ENCODE assay signal across 8 cellular contexts in the genomic region with DNA sequence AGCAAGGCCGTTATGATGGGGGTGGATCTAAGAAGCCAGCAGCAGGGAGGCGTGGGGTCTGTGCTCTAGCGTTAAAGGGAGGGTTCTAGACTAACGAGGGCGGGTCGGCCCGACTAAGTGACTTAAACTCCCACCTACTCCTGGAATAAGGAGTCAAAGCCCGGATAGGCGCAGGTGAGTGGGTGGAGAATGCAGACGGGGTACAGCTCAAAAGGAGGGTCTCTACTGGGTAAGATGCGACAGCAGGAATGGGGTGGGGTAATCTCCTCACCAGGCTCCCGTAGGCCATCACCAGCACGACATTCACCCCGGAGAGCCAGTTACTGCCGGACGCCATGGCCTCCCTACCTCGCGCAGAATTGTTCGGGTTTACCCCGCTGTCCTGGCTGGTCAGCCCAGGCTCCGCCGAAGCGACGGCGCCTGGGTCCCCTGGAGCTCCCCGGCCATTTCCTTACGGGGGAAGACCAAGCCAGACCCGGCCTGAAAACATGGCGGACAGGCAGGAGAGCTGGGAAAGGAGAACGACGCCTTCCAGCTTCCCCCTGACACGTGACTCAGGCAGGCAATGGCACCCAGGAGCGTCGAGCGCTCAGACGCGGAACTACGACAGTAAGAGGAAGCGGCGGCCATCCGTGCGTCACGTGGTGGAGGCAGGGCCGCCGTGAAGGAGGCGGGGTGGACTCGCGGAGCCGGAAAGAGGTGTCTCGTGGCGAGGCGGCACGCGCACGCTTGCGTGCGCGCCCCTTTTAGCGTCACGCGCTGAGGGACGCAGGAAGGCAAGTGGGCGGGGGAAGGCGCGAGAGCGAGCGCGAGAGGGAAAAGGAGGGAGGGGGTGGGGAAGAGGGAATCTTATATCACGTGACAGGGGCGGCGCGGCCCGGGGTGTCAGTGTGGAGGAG. TPM values are rescaled to one million over a fixed set of nuclear protein-coding genes. Genes with fewer than 3 reads are reported as not detected.
DNase-seq lines count a peak whose midpoint lies in the region; ATAC-seq and TF ChIP-seq lines count a peak whose summit lies in the region.

A gene with protein sequence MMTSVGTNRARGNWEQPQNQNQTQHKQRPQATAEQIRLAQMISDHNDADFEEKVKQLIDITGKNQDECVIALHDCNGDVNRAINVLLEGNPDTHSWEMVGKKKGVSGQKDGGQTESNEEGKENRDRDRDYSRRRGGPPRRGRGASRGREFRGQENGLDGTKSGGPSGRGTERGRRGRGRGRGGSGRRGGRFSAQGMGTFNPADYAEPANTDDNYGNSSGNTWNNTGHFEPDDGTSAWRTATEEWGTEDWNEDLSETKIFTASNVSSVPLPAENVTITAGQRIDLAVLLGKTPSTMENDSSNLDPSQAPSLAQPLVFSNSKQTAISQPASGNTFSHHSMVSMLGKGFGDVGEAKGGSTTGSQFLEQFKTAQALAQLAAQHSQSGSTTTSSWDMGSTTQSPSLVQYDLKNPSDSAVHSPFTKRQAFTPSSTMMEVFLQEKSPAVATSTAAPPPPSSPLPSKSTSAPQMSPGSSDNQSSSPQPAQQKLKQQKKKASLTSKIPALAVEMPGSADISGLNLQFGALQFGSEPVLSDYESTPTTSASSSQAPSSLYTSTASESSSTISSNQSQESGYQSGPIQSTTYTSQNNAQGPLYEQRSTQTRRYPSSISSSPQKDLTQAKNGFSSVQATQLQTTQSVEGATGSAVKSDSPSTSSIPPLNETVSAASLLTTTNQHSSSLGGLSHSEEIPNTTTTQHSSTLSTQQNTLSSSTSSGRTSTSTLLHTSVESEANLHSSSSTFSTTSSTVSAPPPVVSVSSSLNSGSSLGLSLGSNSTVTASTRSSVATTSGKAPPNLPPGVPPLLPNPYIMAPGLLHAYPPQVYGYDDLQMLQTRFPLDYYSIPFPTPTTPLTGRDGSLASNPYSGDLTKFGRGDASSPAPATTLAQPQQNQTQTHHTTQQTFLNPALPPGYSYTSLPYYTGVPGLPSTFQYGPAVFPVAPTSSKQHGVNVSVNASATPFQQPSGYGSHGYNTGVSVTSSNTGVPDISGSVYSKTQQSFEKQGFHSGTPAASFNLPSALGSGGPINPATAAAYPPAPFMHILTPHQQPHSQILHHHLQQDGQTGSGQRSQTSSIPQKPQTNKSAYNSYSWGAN (plus strand): TSS at position 885 of the 899 bp plus-strand sequence. CDS start 4,169 bp downstream, outside the sequence.

- TF ChIP-seq CTCF in Panc1 (IDR thresholded peaks at IDR 0.05): no peak

- H3K9me3 ChIP-seq in Panc1 (ENCODE audit: control insufficient read depth, insufficient read depth, low read depth, low read length) (no peaks in the 10 kb centered on the region), esophagus (ENCODE audit: control insufficient read depth in 2 of 2, insufficient read depth in 1 of 2, low read depth in 1 of 2, low read length in 1 of 2) (no peaks in the 10 kb centered on the region), mucosa of stomach (ENCODE audit: control insufficient read depth, low read length) (no peaks in the 10 kb centered on the region)

- peak within 1 kb of the TSS; percentile 99 for H3K27ac ChIP-seq in Panc1 (ENCODE audit: low read length)
- H3K27ac ChIP-seq in esophagus (ENCODE audit: low read depth in 2 of 2, low read length in 1 of 2): peak within 1 kb of the TSS; percentile 98 to 99

- H3K4me1 ChIP-seq in Panc1 (ENCODE audit: control insufficient read depth, insufficient read depth, low read length) (peaks cover 29% of the 10 kb centered on the region), esophagus (ENCODE audit: control insufficient read depth in 2 of 2, insufficient read depth in 2 of 2, low read length in 1 of 2) (peaks cover 0 to 2% of the 10 kb centered on the region in 2 donors), mucosa of stomach (ENCODE audit: control insufficient read depth, insufficient read depth, low read length) (peaks cover 17% of the 10 kb centered on the region)

- intact Hi-C loops in Panc1 (cut with micrococcal nuclease; ENCODE audit: unreplicated experiment): no loop called here

- peaks cover 3% of the 10 kb centered on the region for H3K9me3 Mint-ChIP-seq in activated T-cell treated with anti-CD3 and anti-CD28 coated beads, Interleukin-2, amount 50 U/mL, for 4 hours

- H3K4me3 ChIP-seq in Panc1 (ENCODE audit: low read depth in 2 of 2, low read length in 2 of 2) (peak within 1 kb of the TSS; percentile 89 to 99), esophagus (ENCODE audit: low read depth in 1 of 2, low read length in 2 of 2) (peak within 1 kb of the TSS; percentile 89 to 99), mucosa of stomach (ENCODE audit: low read length) (peak within 1 kb of the TSS; percentile 99)

- peak within 1 kb of the TSS; percentile 97 for H3K4me3 Mint-ChIP-seq in activated T-cell treated with anti-CD3 and anti-CD28 coated beads, Interleukin-2, amount 50 U/mL, for 4 hours

- ATAC-seq in GM21723 (IDR thresholded peaks at IDR 0.05; ENCODE audit: unreplicated experiment): peak; percentile 88
- ATAC-seq in Panc1: peak; percentile 96
- ATAC-seq in activated T-cell treated with anti-CD3 and anti-CD28 coated beads, Interleukin-2, amount 50 U/mL, for 4 hours: peak; percentile 89 to 90

- in situ Hi-C loops in Panc1 (cut with HindIII; ENCODE audit: low pct_unique_long_range_greater_than_20kb, low sequenced_read_pairs): no loop called here

- WGBS in esophagus, 2 donors: 0 to 1% methylated on average over 56 to 73 of the region's 73 CpGs

- H3K4me1 Mint-ChIP-seq in activated T-cell treated with anti-CD3 and anti-CD28 coated beads, Interleukin-2, amount 50 U/mL, for 4 hours (ENCODE audit: low read depth): peaks cover 60% of the 10 kb centered on the region

- H3K36me3 ChIP-seq in Panc1 (ENCODE audit: control insufficient read depth, insufficient read depth, low read length) (peaks cover 36% of the 10 kb centered on the region), esophagus (ENCODE audit: control insufficient read depth in 2 of 2, insufficient read depth in 2 of 2, low read length in 1 of 2) (no peaks in the 10 kb centered on the region), mucosa of stomach (ENCODE audit: control insufficient read depth, insufficient read depth, low read length) (peaks cover 12% of the 10 kb centered on the region)

- no peaks in the 10 kb centered on the region for H3K27me3 Mint-ChIP-seq in activated T-cell treated with anti-CD3 and anti-CD28 coated beads, Interleukin-2, amount 50 U/mL, for 4 hours (ENCODE audit: low read depth)

- H3K27me3 ChIP-seq in Panc1 (ENCODE audit: control insufficient read depth, insufficient read depth, low read length) (no peaks in the 10 kb centered on the region), esophagus (ENCODE audit: control insufficient read depth in 1 of 2, insufficient read depth in 2 of 2, low read length in 2 of 2) (no peaks in the 10 kb centered on the region), mucosa of stomach (ENCODE audit: control insufficient read depth, insufficient read depth, low read length) (no peaks in the 10 kb centered on the region)

- peak within 1 kb of the TSS; percentile 100 for H3K9ac ChIP-seq in mucosa of stomach (ENCODE audit: low read length)

- DNase-seq in DMS53 (lab: John Stamatoyannopoulos, UW): peak; percentile 100
- DNase-seq in KG1 (lab: John Stamatoyannopoulos, UW): peak; percentile 97
- DNase-seq in Panc1 (ENCODE audit: low read depth, low spot score): peak; percentile 95
- DNase-seq in activated T-cell treated with anti-CD3 and anti-CD28 coated beads, Interleukin-2, amount 50 U/mL, for 4 hours: peak; percentile 98
- DNase-seq in stimulated activated CD8-positive, alpha-beta memory T cell treated with anti-CD3 and anti-CD28 coated beads, Interleukin-7, amount 100 ng/mL, for 1 hour (ENCODE audit: low read depth in 2 of 2): peak; percentile 96 to 97

- BruUV-seq in Panc1 (replicated peaks; lab: Mats Ljungman, UMichigan): no TSS peak

- H3K36me3 Mint-ChIP-seq in activated T-cell treated with anti-CD3 and anti-CD28 coated beads, Interleukin-2, amount 50 U/mL, for 4 hours (ENCODE audit: insufficient read depth): peaks cover 39% of the 10 kb centered on the region

- CTCF ChIA-PET in Panc1 (lab: Charles Lee): no interaction called here

- POLR2A ChIA-PET in Panc1 (lab: Charles Lee): interaction anchor here (0.6 to 0.7 kb wide), 3 partner anchors 13 to 513 kb away, joined by 3 to 10 read pairs (median 3); no protein-coding TSS in a partner anchor

RNA-seq across cellular contexts. Expression of the gene that starts here (rescaled TPM):
- 227 TPM for total RNA-seq in Panc1 (2021; ENCODE audit: unreplicated experiment)
- 149 TPM for polyA plus RNA-seq in Panc1 (2012; ENCODE audit: insufficient read length)
- 100 to 1,000 TPM; 299 to 328 (median 318) TPM for total RNA-seq in activated T-cell treated with anti-CD3 and anti-CD28 coated beads, Interleukin-2, amount 50 U/mL, for 4 hours
- polyA plus RNA-seq in esophagus: 10 to 100 TPM; 50.9 to 52.7 TPM

Comparison
In these comparisons a context has a peak if more than half of its experiments do, and no peak if none do; other contexts are left out.
1. Peak in every context shown above with its lines: DNase-seq, ATAC-seq, H3K4me3 ChIP-seq and H3K27ac ChIP-seq.